In the genomic region with DNA sequence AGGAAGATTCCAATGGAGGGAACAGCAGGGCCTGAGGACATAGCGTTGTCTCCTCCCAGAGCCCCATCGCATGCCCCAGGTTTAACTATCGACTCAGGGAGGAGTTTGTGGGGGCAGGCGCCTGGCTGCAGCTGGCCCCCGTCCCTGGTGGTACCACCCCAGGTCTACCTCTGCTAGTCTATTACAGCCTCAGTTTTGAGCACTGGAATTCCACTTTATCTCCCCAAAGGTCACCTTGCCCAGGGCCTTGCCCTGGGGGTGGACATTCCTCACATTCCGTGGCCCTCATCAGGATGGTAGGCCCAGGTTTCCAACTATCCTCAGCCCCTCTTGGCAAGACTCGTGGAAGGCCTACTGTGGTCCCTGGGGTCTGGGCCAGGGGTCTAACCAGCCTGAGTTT, we compare ENCODE assay signal across 20 cellular contexts.
A peak's percentile ranks its signal among the peaks of the same experiment; 100 is the strongest.
DNase-seq lines count a peak whose midpoint lies in the region; ATAC-seq and TF ChIP-seq lines count a peak whose summit lies in the region.
"Had no signal": no experiment of that assay in that cellular context is flagged by ENCODE, and none has a peak within 500 bp of the region (broad histone marks: within the 10 kb centered on the region; RNA-seq: fewer than 3 reads in every experiment).

No MANE protein-coding gene starts in this region.

- H2AFZ ChIP-seq in trophoblast cell (ENCODE audit: insufficient read depth, low read length, poor library complexity) = no peak overlapping the region

- H3K14ac ChIP-seq in trophoblast cell (ENCODE audit: low read length) = peak overlapping the region; percentile 42

- H2AK5ac ChIP-seq in mesendoderm (ENCODE audit: low read length) = no peak overlapping the region
- H2AK5ac ChIP-seq in trophoblast cell (ENCODE audit: low read length) = no peak overlapping the region

- H3K9ac ChIP-seq in mesendoderm (ENCODE audit: low read length) = no peak overlapping the region
- H3K9ac ChIP-seq in trophoblast cell (ENCODE audit: low read length) = no peak overlapping the region

- no peak overlapping the region for H3K4me3 Mint-ChIP-seq in WTC11
- H3K4me3 Mint-ChIP-seq in natural killer cell = no peak overlapping the region
- H3K4me3 Mint-ChIP-seq: CD4-positive, alpha-beta memory T cell had no signal

- H3K4me2 ChIP-seq in mesendoderm (ENCODE audit: low read length) (no peak overlapping the region), trophoblast cell (ENCODE audit: low read length) (no peak overlapping the region)

- DNase-seq in H7 (peak; percentile 58), WTC11 (ENCODE audit: low spot score) (no peak), mesendoderm (peak; percentile 82), trophoblast cell (peak in 1 of 2 donors; percentile 50), NCI-H2029 (lab: John Stamatoyannopoulos, UW) (no peak), natural killer cell (no peak)
- DNase-seq: C1 segment of cervical spinal cord; CD4-positive, alpha-beta memory T cell; COR-L47; DMS79; EL; GF-D8; KG1; MM.1S; NCI-H2029 treated with DMSO at 0.1 percent for 48 hours; NCI-H69; OCI-M1; Peyer's patch; SHP77 treated with DMSO at 0.1 percent for 48 hours had no signal

- H4K8ac ChIP-seq in mesendoderm (ENCODE audit: low read depth, low read length) (no peak overlapping the region), trophoblast cell (ENCODE audit: low read depth, low read length) (no peak overlapping the region)

- H3K27ac ChIP-seq in mesendoderm (ENCODE audit: low read depth, low read length) (no peak overlapping the region), trophoblast cell (ENCODE audit: low read depth, low read length) (no peak overlapping the region)
- H3K27ac ChIP-seq: Peyer's patch had no signal

- H3K4me3 ChIP-seq in H7 (ENCODE audit: insufficient read depth, low read depth, low read length) = no peak overlapping the region
- H3K4me3 ChIP-seq in mesendoderm (ENCODE audit: low read length) = no peak overlapping the region
- H3K4me3 ChIP-seq in trophoblast cell (ENCODE audit: low read depth, low read length) = no peak overlapping the region
- H3K4me3 ChIP-seq: Peyer's patch had no signal

- peak; percentile 1; the same call in 1 of the 2 replicates for ATAC-seq in WTC11
- ATAC-seq in natural killer cell = no peak
- no peak for ATAC-seq in HG03280 (IDR thresholded peaks at IDR 0.05; ENCODE audit: unreplicated experiment)

- no peaks in the 10 kb centered on the region for H3K79me2 ChIP-seq in mesendoderm (ENCODE audit: control insufficient read depth, insufficient read depth, low read length)
- H3K79me2 ChIP-seq in trophoblast cell (ENCODE audit: control insufficient read depth, insufficient read depth, low read length, poor library complexity) = no peaks in the 10 kb centered on the region

- no peaks in the 10 kb centered on the region for H3K36me3 ChIP-seq in H7 (replicated peaks; ENCODE audit: control insufficient read depth, insufficient read depth, low read length)
- no peaks in the 10 kb centered on the region for H3K36me3 ChIP-seq in mesendoderm (ENCODE audit: control insufficient read depth, insufficient read depth, low read length)
- no peaks in the 10 kb centered on the region for H3K36me3 ChIP-seq in trophoblast cell (ENCODE audit: control insufficient read depth in 1 of 2, insufficient read depth in 2 of 2, low read length in 2 of 2)
- H3K36me3 ChIP-seq: Peyer's patch had no signal

- no peak overlapping the region for H2BK120ac ChIP-seq in mesendoderm (ENCODE audit: low read depth, low read length)
- H2BK120ac ChIP-seq in trophoblast cell (ENCODE audit: insufficient read depth, low read length, poor library complexity) = no peak overlapping the region

- H3K18ac ChIP-seq in mesendoderm (ENCODE audit: low read length) (no peak overlapping the region), trophoblast cell (ENCODE audit: low read length) (no peak overlapping the region)

- H3K27ac Mint-ChIP-seq in WTC11 (no peak overlapping the region), natural killer cell (no peak overlapping the region)

- CTCF ChIA-PET in WTC11 (lab: Charles Lee) = interaction anchor here (1.0 kb wide), 1 partner anchor 15 kb away, joined by 4 read pairs; no protein-coding TSS in a partner anchor

- intact Hi-C loops in natural killer cell (cut with micrococcal nuclease) = no loop called here

- H3K4me1 ChIP-seq in mesendoderm (ENCODE audit: control insufficient read depth, low read depth, low read length) (peaks cover 15% of the 10 kb centered on the region), trophoblast cell (ENCODE audit: control insufficient read depth in 1 of 2, insufficient read depth in 2 of 2, low read length in 2 of 2) (peaks cover 26 to 35% of the 10 kb centered on the region in 2 experiments)

- H3K27me3 Mint-ChIP-seq in WTC11 (ENCODE audit: low read depth) (peaks cover 20% of the 10 kb centered on the region), natural killer cell (ENCODE audit: low read depth in 2 of 2) (no peaks in the 10 kb centered on the region)

- H3K27me3 ChIP-seq in H7 (ENCODE audit: control insufficient read depth, insufficient read depth, low read length) (peaks cover 29% of the 10 kb centered on the region), mesendoderm (ENCODE audit: insufficient read depth, low read length, poor library complexity) (no peaks in the 10 kb centered on the region), trophoblast cell (ENCODE audit: insufficient read depth, low read length) (no peaks in the 10 kb centered on the region)

- TF ChIP-seq CTCF in WTC11 (IDR thresholded peaks at IDR 0.05) (no peak), natural killer cell (IDR thresholded peaks at IDR 0.05) (no peak)

- H3K9me3 Mint-ChIP-seq in WTC11 (peaks cover 4% of the 10 kb centered on the region; the same call in 1 of the 2 replicates), natural killer cell (no peaks in the 10 kb centered on the region)
- H3K9me3 Mint-ChIP-seq: CD4-positive, alpha-beta memory T cell had no signal

- H2BK15ac ChIP-seq in mesendoderm (replicated peaks; ENCODE audit: low read depth) = no peak overlapping the region

- no CpG with 5 or more reads among the region's 7 CpGs for WGBS in mesendoderm (ENCODE audit: extremely low coverage, insufficient coverage, low lambda C conversion rate)
- WGBS in trophoblast cell (ENCODE audit: extremely low coverage, insufficient coverage, insufficient read length) = no CpG with 5 or more reads among the region's 7 CpGs

- H3K79me1 ChIP-seq in mesendoderm (ENCODE audit: low read length) (no peaks in the 10 kb centered on the region), trophoblast cell (ENCODE audit: low read length) (peaks cover 17% of the 10 kb centered on the region)

- H3K9me3 ChIP-seq in trophoblast cell (ENCODE audit: insufficient read depth, low read depth, low read length) = no peaks in the 10 kb centered on the region
- H3K9me3 ChIP-seq: Peyer's patch had no signal

- H3K4ac ChIP-seq in mesendoderm (ENCODE audit: low read depth, low read length) = no peak overlapping the region
- H3K4ac ChIP-seq in trophoblast cell (ENCODE audit: low read depth, low read length) = no peak overlapping the region

- H4K5ac ChIP-seq in mesendoderm (ENCODE audit: low read length) = no peak overlapping the region

- H3K23ac ChIP-seq in mesendoderm (ENCODE audit: low read length) (no peak overlapping the region), trophoblast cell (ENCODE audit: low read length) (no peak overlapping the region)

- no peak overlapping the region for H2BK12ac ChIP-seq in trophoblast cell (ENCODE audit: low read length)

- POLR2A ChIA-PET in WTC11 (lab: Charles Lee) = no interaction called here

- peaks cover 4% of the 10 kb centered on the region; the same call in 1 of the 2 replicates for H3K36me3 Mint-ChIP-seq in WTC11
- H3K36me3 Mint-ChIP-seq in natural killer cell = no peaks in the 10 kb centered on the region
- H3K36me3 Mint-ChIP-seq: CD4-positive, alpha-beta memory T cell had no signal

- H4K12ac ChIP-seq in trophoblast cell (ENCODE audit: low read depth, low read length) = no peak overlapping the region

- no peak overlapping the region for H3K56ac ChIP-seq in mesendoderm (ENCODE audit: low read length)

- H2BK5ac ChIP-seq in mesendoderm (ENCODE audit: low read length) (no peak overlapping the region), trophoblast cell (ENCODE audit: low read depth, low read length, poor library complexity) (no peak overlapping the region)

- peak overlapping the region; percentile 31 for H4K91ac ChIP-seq in trophoblast cell (ENCODE audit: low read depth, low read length)

- H3K4me1 Mint-ChIP-seq in WTC11 (peaks cover 58% of the 10 kb centered on the region), natural killer cell (peaks cover 33 to 49% of the 10 kb centered on the region in 2 donors)

TF ChIP-seq in WTC11, 78 proteins besides CTCF, POLR2A, EP300 and RAD21:
- peak; percentile 30; the same call in 1 of the 2 replicates for TF ChIP-seq TEAD1 (CRISPR knock-in tag; IDR thresholded peaks at IDR 0.05)
- TF ChIP-seq, protein P1, sequence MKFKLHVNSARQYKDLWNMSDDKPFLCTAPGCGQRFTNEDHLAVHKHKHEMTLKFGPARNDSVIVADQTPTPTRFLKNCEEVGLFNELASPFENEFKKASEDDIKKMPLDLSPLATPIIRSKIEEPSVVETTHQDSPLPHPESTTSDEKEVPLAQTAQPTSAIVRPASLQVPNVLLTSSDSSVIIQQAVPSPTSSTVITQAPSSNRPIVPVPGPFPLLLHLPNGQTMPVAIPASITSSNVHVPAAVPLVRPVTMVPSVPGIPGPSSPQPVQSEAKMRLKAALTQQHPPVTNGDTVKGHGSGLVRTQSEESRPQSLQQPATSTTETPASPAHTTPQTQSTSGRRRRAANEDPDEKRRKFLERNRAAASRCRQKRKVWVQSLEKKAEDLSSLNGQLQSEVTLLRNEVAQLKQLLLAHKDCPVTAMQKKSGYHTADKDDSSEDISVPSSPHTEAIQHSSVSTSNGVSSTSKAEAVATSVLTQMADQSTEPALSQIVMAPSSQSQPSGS (CRISPR knock-in tag; IDR thresholded peaks at IDR 0.05; ENCODE audit: borderline replicate concordance, low read depth) = no peak

Comparison
In these comparisons a context has a peak if more than half of its experiments do, and no peak if none do; other contexts are left out.
1. DNase-seq: peak in H7 (single experiment) and mesendoderm (single experiment); none in WTC11 (single experiment), NCI-H2029 (single experiment) and natural killer cell (single experiment).